In genomic region chr22:50443801-50444625, GRCh38 we compare ENCODE assay signal across 15 cellular contexts. TPM values are rescaled to one million over a fixed set of nuclear protein-coding genes. Genes with fewer than 3 reads are reported as not detected.
DNase-seq lines count a peak whose midpoint lies in the region; ATAC-seq, FAIRE-seq and TF ChIP-seq lines count a peak whose summit lies in the region.
"Had no signal": no experiment of that assay in that cellular context is flagged by ENCODE, and none has a peak within 500 bp of the region (broad histone marks: within the 10 kb centered on the region; RNA-seq: fewer than 3 reads in every experiment).

No MANE protein-coding gene starts in this region.

- no peak for TF ChIP-seq EP300 in HepG2 (IDR thresholded peaks at IDR 0.05; ENCODE audit: low read depth in 2 of 2, low read length in 2 of 2)
- no peak for TF ChIP-seq EP300 in HepG2 (CRISPR knock-in tag; IDR thresholded peaks at IDR 0.05; ENCODE audit: borderline replicate concordance)

- H3K4me3 ChIP-seq in HepG2 (replicated peaks in 1 of 3; ENCODE audit: insufficient read depth in 1 of 3, low read depth in 2 of 3, low read length in 3 of 3) (no peak overlapping the region), upper lobe of right lung (no peak overlapping the region), A673 (ENCODE audit: low read depth, low read length, poor library complexity, severe bottlenecking) (no peak overlapping the region)
- H3K4me3 ChIP-seq: colonic mucosa, SJSA1, testis had no signal

- no peaks in the 10 kb centered on the region for H3K79me2 ChIP-seq in HepG2 (ENCODE audit: insufficient read depth, low read length)

- CTCF ChIA-PET in HepG2 (lab: Yijun Ruan, JAX; ENCODE audit: low intra/inter-chr PET ratio, low total read pairs), result no interaction called here
- CTCF ChIA-PET in A673 (lab: Charles Lee), result no interaction called here

- H3K4me1 Mint-ChIP-seq in activated naive CD8-positive, alpha-beta T cell treated with anti-CD3 and anti-CD28 coated beads for 36 hours, result peaks cover 24% of the 10 kb centered on the region

- peaks cover 17% of the 10 kb centered on the region for H3K36me3 Mint-ChIP-seq in activated naive CD8-positive, alpha-beta T cell treated with anti-CD3 and anti-CD28 coated beads for 36 hours
- H3K36me3 Mint-ChIP-seq: activated naive CD8-positive, alpha-beta T cell had no signal

- BruUV-seq in HepG2 (replicated peaks; lab: Mats Ljungman, UMichigan) (no TSS peak), A673 (replicated peaks; lab: Mats Ljungman, UMichigan) (no TSS peak)

- H3K9me3 ChIP-seq in HepG2 (ENCODE audit: low read length) (no peaks in the 10 kb centered on the region), upper lobe of right lung (no peaks in the 10 kb centered on the region), A673 (ENCODE audit: low read depth, low read length, poor library complexity, severe bottlenecking) (no peaks in the 10 kb centered on the region)
- H3K9me3 ChIP-seq: colonic mucosa, SJSA1, testis had no signal

- FAIRE-seq in HepG2 (lab: Jason Lieb, UNC), result no peak

- POLR2A ChIA-PET in HepG2 (lab: Yijun Ruan, JAX) (interaction anchor here (1.2 to 1.4 kb wide), 2 partner anchors 31 to 81 kb away, joined by 4 to 6 read pairs; partner anchors contain the start of gene SCO2), A673 (lab: Charles Lee; ENCODE audit: low non-redundant PET) (no interaction called here)

- no peak for TF ChIP-seq RAD21 in HepG2 (CRISPR knock-in tag; IDR thresholded peaks at IDR 0.05)

- H4K20me1 ChIP-seq in HepG2 (ENCODE audit: insufficient read depth, low read length), result peaks cover 4% of the 10 kb centered on the region; the same call in 1 of the 2 replicates

- TF ChIP-seq CTCF in HepG2 (CRISPR knock-in tag; IDR thresholded peaks at IDR 0.05), result no peak
- TF ChIP-seq CTCF in upper lobe of right lung (IDR thresholded peaks at IDR 0.05), result no peak
- no peak for TF ChIP-seq CTCF in A673 (conservative IDR thresholded peaks at IDR 0.05; ENCODE audit: low read depth, low read length)

- H3K4me1 ChIP-seq in HepG2 (ENCODE audit: insufficient read depth, low read length), result no peaks in the 10 kb centered on the region; the same call in 1 of the 2 replicates
- H3K4me1 ChIP-seq in upper lobe of right lung, result peaks cover 18% of the 10 kb centered on the region
- H3K4me1 ChIP-seq in A673 (ENCODE audit: insufficient read depth, low read length, poor library complexity, severe bottlenecking), result no peaks in the 10 kb centered on the region
- H3K4me1 ChIP-seq: colonic mucosa, SJSA1 had no signal

- WGBS in HepG2 (ENCODE audit: low lambda C conversion rate), result 92% methylated on average over 19 of the region's 28 CpGs

- DNase-seq in Right ventricle myocardium superior, result no peak
- DNase-seq in left cardiac atrium, result no peak
- DNase-seq in activated naive CD8-positive, alpha-beta T cell treated with anti-CD3 and anti-CD28 coated beads for 36 hours, result no peak
- DNase-seq in HepG2 (ENCODE audit: low spot score), result no peak
- DNase-seq in upper lobe of right lung, result no peak
- DNase-seq in DMS79 treated with DMSO at 0.1 percent for 48 hours (lab: John Stamatoyannopoulos, UW), result no peak
- DNase-seq in NCI-H69 (lab: John Stamatoyannopoulos, UW), result no peak
- DNase-seq in A673 (ENCODE audit: low spot score), result no peak
- DNase-seq: activated CD8-positive, alpha-beta memory T cell treated with anti-CD3 and anti-CD28 coated beads, Interleukin-2, amount 50 U/mL, for 48 hours; NCI-H1694 treated with DMSO at 0.1 percent for 48 hours; stimulated activated CD4-positive, alpha-beta T cell treated with anti-CD3 and anti-CD28 coated beads, Interleukin-12 subunit alpha, Interleukin-12 subunit beta, amount 100 ng/mL, for 4 hours had no signal

- intact Hi-C loops in Right ventricle myocardium superior (cut with DNase I) (no loop called here), left cardiac atrium (cut with DNase I) (no loop called here), HepG2 (cut with micrococcal nuclease; ENCODE audit: unreplicated experiment) (no loop called here), upper lobe of right lung (cut with DNase I) (no loop called here), A673 (cut with micrococcal nuclease; ENCODE audit: unreplicated experiment) (no loop called here)

- H3K27ac Mint-ChIP-seq in activated naive CD8-positive, alpha-beta T cell treated with anti-CD3 and anti-CD28 coated beads for 36 hours, result peak overlapping the region; percentile 79

- H3K4me2 ChIP-seq in HepG2 (ENCODE audit: low read depth, low read length), result no peak overlapping the region

- H3K27me3 ChIP-seq in HepG2 (ENCODE audit: control insufficient read depth in 1 of 2, insufficient read depth in 2 of 2, low read length in 2 of 2) (no peaks in the 10 kb centered on the region), upper lobe of right lung (no peaks in the 10 kb centered on the region), A673 (replicated peaks; ENCODE audit: insufficient read depth, low read depth, low read length, poor library complexity) (no peaks in the 10 kb centered on the region)
- H3K27me3 ChIP-seq: colonic mucosa, SJSA1, testis had no signal

- H3K27ac ChIP-seq in HepG2 (ENCODE audit: extremely low read length, insufficient read depth, low read length) (peak overlapping the region; percentile 30), upper lobe of right lung (peak overlapping the region; percentile 60), A673 (ENCODE audit: low read depth, low read length, poor library complexity, severe bottlenecking) (no peak overlapping the region)
- H3K27ac ChIP-seq: colonic mucosa, SJSA1 had no signal

- H3K36me3 ChIP-seq in HepG2 (replicated peaks in 1 of 2; ENCODE audit: control insufficient read depth in 1 of 2, insufficient read depth in 2 of 2, low read length in 2 of 2), result peaks cover 40 to 49% of the 10 kb centered on the region in 2 experiments; a peak in 4 of 5 replicates
- H3K36me3 ChIP-seq in upper lobe of right lung, result peaks cover 74% of the 10 kb centered on the region
- H3K36me3 ChIP-seq in A673 (ENCODE audit: insufficient read depth, low read length, poor library complexity, severe bottlenecking), result peaks cover 63% of the 10 kb centered on the region

- no peaks in the 10 kb centered on the region for H3K27me3 Mint-ChIP-seq in activated naive CD8-positive, alpha-beta T cell treated with anti-CD3 and anti-CD28 coated beads for 36 hours
- H3K27me3 Mint-ChIP-seq: activated naive CD8-positive, alpha-beta T cell had no signal

- no peak overlapping the region for H3K9ac ChIP-seq in HepG2 (ENCODE audit: insufficient read depth, low read depth, low read length)

- H3K9me3 Mint-ChIP-seq in activated naive CD8-positive, alpha-beta T cell treated with anti-CD3 and anti-CD28 coated beads for 36 hours, result no peaks in the 10 kb centered on the region

- peak; percentile 3 for ATAC-seq in Right ventricle myocardium superior (ENCODE audit: poor library complexity)
- no peak for ATAC-seq in left cardiac atrium
- no peak for ATAC-seq in HepG2
- ATAC-seq in upper lobe of right lung, result peak; percentile 0

- peak in 1 of 2 experiments; percentile 67; a peak in 2 of 4 replicates for TF ChIP-seq POLR2A in HepG2 (IDR thresholded peaks at IDR 0.05; ENCODE audit: insufficient read depth in 1 of 2, low read depth in 2 of 2, low read length in 2 of 2)

- in situ Hi-C loops in HepG2 (cut with HindIII; ENCODE audit: extremely low pct_ligation_motif_present, low pct_unique_long_range_greater_than_20kb), result no loop called here

- no peak overlapping the region for H3K4me3 Mint-ChIP-seq in activated naive CD8-positive, alpha-beta T cell treated with anti-CD3 and anti-CD28 coated beads for 36 hours

- H2AFZ ChIP-seq in HepG2 (ENCODE audit: low read length), result no peak overlapping the region

RNA-seq across cellular contexts. Expression of gene SBF1, which starts 30.8 kb away (rescaled TPM):
- 46.6 TPM for total RNA-seq in Right ventricle myocardium superior
- 10 to 100 TPM; 44.9 to 54.4 TPM for total RNA-seq in left cardiac atrium
- 100 to 1,000 TPM; 101 to 102 TPM for total RNA-seq in activated naive CD8-positive, alpha-beta T cell treated with anti-CD3 and anti-CD28 coated beads for 36 hours
- 21.3 and 40.9 TPM in 2 replicates for total RNA-seq in HepG2 (2016; rRNA removed; fragmentation: Illumina TruSeq; extraction: Trizol)
- total RNA-seq in HepG2 (2016; cell fraction: cytosol; rRNA removed; fragmentation: Illumina TruSeq; extraction: Trizol; ENCODE audit: low read depth), result 10.6 and 11.9 TPM in 2 replicates
- total RNA-seq in HepG2 (2016; cell fraction: insoluble cytoplasmic fraction; rRNA removed; fragmentation: Illumina TruSeq; extraction: Trizol), result 18.4 and 42.1 TPM in 2 replicates
- 25.7 and 27.6 TPM in 2 replicates for total RNA-seq in HepG2 (2016; cell fraction: membrane; rRNA removed; fragmentation: Illumina TruSeq; extraction: Trizol)
- 35.2 and 39.9 TPM in 2 replicates for total RNA-seq in HepG2 (2016; cell fraction: nucleus; rRNA removed; fragmentation: Illumina TruSeq; extraction: Trizol)
- polyA plus RNA-seq in HepG2 (2011; rRNA removed), result 31.7 and 43.3 TPM in 2 replicates
- polyA plus RNA-seq in HepG2 (2011; cell fraction: cytosol; rRNA removed), result 23.0 and 36.7 TPM in 2 replicates
- polyA plus RNA-seq in HepG2 (2011; cell fraction: nucleus; rRNA removed), result 212 and 268 TPM in 2 replicates
- 35.0 and 42.8 TPM in 2 replicates for polyA plus RNA-seq in HepG2 (2012)
- 5.2 and 5.5 TPM in 2 replicates for polyA plus RNA-seq in HepG2 (2016; cell fraction: cytosol; fragmentation: Illumina TruSeq; extraction: Trizol; ENCODE audit: low read depth)
- polyA plus RNA-seq in HepG2 (2016; cell fraction: insoluble cytoplasmic fraction; fragmentation: Illumina TruSeq; extraction: Trizol; ENCODE audit: low read depth), result 23.9 and 35.9 TPM in 2 replicates
- polyA plus RNA-seq in HepG2 (2016; cell fraction: membrane; fragmentation: Illumina TruSeq; extraction: Trizol; ENCODE audit: low read depth), result 16.7 and 21.6 TPM in 2 replicates
- 92.6 and 93.2 TPM in 2 replicates for polyA plus RNA-seq in HepG2 (2016; cell fraction: nucleus; fragmentation: Illumina TruSeq; extraction: Trizol; ENCODE audit: insufficient read depth, low read depth)
- polyA minus RNA-seq in HepG2 (2011; rRNA and poly(A)+ RNA removed; ENCODE audit: low replicate concordance), result 67.4 and 124 TPM in 2 replicates
- 36.5 and 37.3 TPM in 2 replicates for polyA minus RNA-seq in HepG2 (2011; cell fraction: cytosol; rRNA and poly(A)+ RNA removed)
- 65.0 and 67.6 TPM in 2 replicates for polyA minus RNA-seq in HepG2 (2011; cell fraction: nucleus; rRNA and poly(A)+ RNA removed)
- 69.4 TPM for total RNA-seq in upper lobe of right lung
- total RNA-seq in A673 (2021), result 97.2 and 107 TPM in 2 replicates

RNA-seq across cellular contexts. Expression of gene ADM2, which starts 37.3 kb away (rescaled TPM):
- total RNA-seq in Right ventricle myocardium superior (not detected), left cardiac atrium (under 1 TPM; 0.15 to 0.52 TPM), HepG2 (2016; rRNA removed; fragmentation: Illumina TruSeq; extraction: Trizol) (0.76 and 1.2 TPM in 2 replicates), upper lobe of right lung (2.6 TPM), A673 (2021) (5.4 and 9.8 TPM in 2 replicates)
- 1 to 10 TPM; 6.7 to 7.5 TPM for total RNA-seq in activated naive CD8-positive, alpha-beta T cell treated with anti-CD3 and anti-CD28 coated beads for 36 hours
- total RNA-seq in HepG2 (2016; cell fraction: cytosol; rRNA removed; fragmentation: Illumina TruSeq; extraction: Trizol; ENCODE audit: low read depth), result 0.10 and 0.18 TPM in 2 replicates
- total RNA-seq in HepG2 (2016; cell fraction: insoluble cytoplasmic fraction; rRNA removed; fragmentation: Illumina TruSeq; extraction: Trizol), result 0.68 and 1.4 TPM in 2 replicates
- 0.68 and 0.83 TPM in 2 replicates for total RNA-seq in HepG2 (2016; cell fraction: membrane; rRNA removed; fragmentation: Illumina TruSeq; extraction: Trizol)
- total RNA-seq in HepG2 (2016; cell fraction: nucleus; rRNA removed; fragmentation: Illumina TruSeq; extraction: Trizol), result 1.3 and 1.9 TPM in 2 replicates
- polyA plus RNA-seq in HepG2 (2011; rRNA removed), result 3.0 and 4.0 TPM in 2 replicates
- polyA plus RNA-seq in HepG2 (2011; cell fraction: cytosol; rRNA removed), result 2.7 and 2.8 TPM in 2 replicates
- 7.0 and 9.2 TPM in 2 replicates for polyA plus RNA-seq in HepG2 (2011; cell fraction: nucleus; rRNA removed)
- polyA plus RNA-seq in HepG2 (2012), result 3.7 and 10.8 TPM in 2 replicates
- polyA plus RNA-seq in HepG2 (2016; cell fraction: cytosol; fragmentation: Illumina TruSeq; extraction: Trizol; ENCODE audit: low read depth), result 0.40 and 0.43 TPM in 2 replicates
- polyA plus RNA-seq in HepG2 (2016; cell fraction: insoluble cytoplasmic fraction; fragmentation: Illumina TruSeq; extraction: Trizol; ENCODE audit: low read depth), result 1.3 and 1.6 TPM in 2 replicates
- polyA plus RNA-seq in HepG2 (2016; cell fraction: membrane; fragmentation: Illumina TruSeq; extraction: Trizol; ENCODE audit: low read depth), result 0.73 and 0.76 TPM in 2 replicates
- 6.0 and 6.1 TPM in 2 replicates for polyA plus RNA-seq in HepG2 (2016; cell fraction: nucleus; fragmentation: Illumina TruSeq; extraction: Trizol; ENCODE audit: insufficient read depth, low read depth)
- 0.94 and 3.6 TPM in 2 replicates for polyA minus RNA-seq in HepG2 (2011; rRNA and poly(A)+ RNA removed; ENCODE audit: low replicate concordance)
- 3.0 and 3.9 TPM in 2 replicates for polyA minus RNA-seq in HepG2 (2011; cell fraction: cytosol; rRNA and poly(A)+ RNA removed)
- 2.7 and 3.0 TPM in 2 replicates for polyA minus RNA-seq in HepG2 (2011; cell fraction: nucleus; rRNA and poly(A)+ RNA removed)

RNA-seq across cellular contexts. Expression of gene MIOX, which starts 42.6 kb away (rescaled TPM):
- total RNA-seq in Right ventricle myocardium superior (not detected), left cardiac atrium (not detected), HepG2 (2016; rRNA removed; fragmentation: Illumina TruSeq; extraction: Trizol) (1.2 and 1.5 TPM in 2 replicates), upper lobe of right lung (not detected), A673 (2021) (0.32 and 0.46 TPM in 2 replicates)
- under 1 TPM in 1 of 2 experiments, not detected in 1; 0.29 TPM for total RNA-seq in activated naive CD8-positive, alpha-beta T cell treated with anti-CD3 and anti-CD28 coated beads for 36 hours
- 1.2 and 1.7 TPM in 2 replicates for total RNA-seq in HepG2 (2016; cell fraction: cytosol; rRNA removed; fragmentation: Illumina TruSeq; extraction: Trizol; ENCODE audit: low read depth)
- 1.3 and 2.0 TPM in 2 replicates for total RNA-seq in HepG2 (2016; cell fraction: insoluble cytoplasmic fraction; rRNA removed; fragmentation: Illumina TruSeq; extraction: Trizol)
- 1.9 and 2.9 TPM in 2 replicates for total RNA-seq in HepG2 (2016; cell fraction: membrane; rRNA removed; fragmentation: Illumina TruSeq; extraction: Trizol)
- total RNA-seq in HepG2 (2016; cell fraction: nucleus; rRNA removed; fragmentation: Illumina TruSeq; extraction: Trizol), result 1.7 and 2.7 TPM in 2 replicates
- 2.9 and 5.0 TPM in 2 replicates for polyA plus RNA-seq in HepG2 (2011; rRNA removed)
- polyA plus RNA-seq in HepG2 (2011; cell fraction: cytosol; rRNA removed), result 2.3 and 3.0 TPM in 2 replicates
- polyA plus RNA-seq in HepG2 (2011; cell fraction: nucleus; rRNA removed), result 27.0 and 27.4 TPM in 2 replicates
- polyA plus RNA-seq in HepG2 (2012), result 1.8 and 3.2 TPM in 2 replicates
- 2.6 and 2.7 TPM in 2 replicates for polyA plus RNA-seq in HepG2 (2016; cell fraction: cytosol; fragmentation: Illumina TruSeq; extraction: Trizol; ENCODE audit: low read depth)
- polyA plus RNA-seq in HepG2 (2016; cell fraction: insoluble cytoplasmic fraction; fragmentation: Illumina TruSeq; extraction: Trizol; ENCODE audit: low read depth), result 1.4 and 1.6 TPM in 2 replicates
- 1.6 and 1.8 TPM in 2 replicates for polyA plus RNA-seq in HepG2 (2016; cell fraction: membrane; fragmentation: Illumina TruSeq; extraction: Trizol; ENCODE audit: low read depth)
- 3.9 and 5.8 TPM in 2 replicates for polyA plus RNA-seq in HepG2 (2016; cell fraction: nucleus; fragmentation: Illumina TruSeq; extraction: Trizol; ENCODE audit: insufficient read depth, low read depth)
- polyA minus RNA-seq in HepG2 (2011; rRNA and poly(A)+ RNA removed; ENCODE audit: low replicate concordance), result 5.0 TPM in 1 of 2 replicates, not detected in the other
- polyA minus RNA-seq in HepG2 (2011; cell fraction: cytosol; rRNA and poly(A)+ RNA removed), result 1.1 TPM in 1 of 2 replicates, not detected in the other
- polyA minus RNA-seq in HepG2 (2011; cell fraction: nucleus; rRNA and poly(A)+ RNA removed), result 1.2 and 2.2 TPM in 2 replicates
- total RNA-seq: colonic mucosa, SJSA1 had no signal

Comparison
In these comparisons a context has a peak if more than half of its experiments do, and no peak if none do; other contexts are left out.
1. ATAC-seq: peak in Right ventricle myocardium superior (single experiment) and upper lobe of right lung (single experiment); none in left cardiac atrium (0 of 2) and HepG2 (single experiment).